Comparison of ENCODE assay signal across 3 cellular contexts in genomic region chr1:101645810-101646209, GRCh38.
TF ChIP-seq lines count a peak whose summit lies in the region.

No MANE protein-coding gene starts in this region.

TF ChIP-seq in IMR-90, 13 proteins besides CTCF, POLR2A, EP300 and RAD21:
- TF ChIP-seq NFE2L2 (IDR thresholded peaks at IDR 0.05; ENCODE audit: low read depth, low read length) (no peak), CEBPB (IDR thresholded peaks at IDR 0.05; ENCODE audit: low read depth, low read length) (peak; percentile 58)

TF ChIP-seq in K562, 482 proteins besides CTCF, POLR2A, EP300 and RAD21:
- no peak for TF ChIP-seq CEBPG (CRISPR knock-in tag; IDR thresholded peaks at IDR 0.05)
- peak in 1 of 2 experiments; percentile 71; a peak in 2 of 4 replicates for TF ChIP-seq CEBPG (tag; conservative IDR thresholded peaks at IDR 0.05 in 1 of 2, IDR thresholded peaks at IDR 0.05 in 1 of 2)
- no peak for TF ChIP-seq SNAPC5 (CRISPR knock-in tag; IDR thresholded peaks at IDR 0.05)
- TF ChIP-seq CEBPB (tag; IDR thresholded peaks at IDR 0.05), result peak; percentile 51; the same call in 1 of the 2 replicates

TF ChIP-seq in H1, 55 proteins besides CTCF, POLR2A, EP300 and RAD21:
- TF ChIP-seq CEBPB (IDR thresholded peaks at IDR 0.05; ENCODE audit: low read depth, low read length) (0 out of 2 replicates have a peak, but pooled peaks have one; percentile 26), GTF2F1 (IDR thresholded peaks at IDR 0.05; ENCODE audit: borderline replicate concordance, low read depth, low read length) (no peak)
TF ChIP-seq in H1: peak in this region for 1.
